ENCODE assay signal across 11 cellular contexts in genomic region chr1:202133016-202133415, GRCh38. TPM values are rescaled to one million over a fixed set of nuclear protein-coding genes. Genes with fewer than 3 reads are reported as not detected.
A peak's percentile ranks its signal among the peaks of the same experiment; 100 is the strongest.
DNase-seq lines count a peak whose midpoint lies in the region; ATAC-seq and TF ChIP-seq lines count a peak whose summit lies in the region.
"Had no signal": no experiment of that assay in that cellular context is flagged by ENCODE, and none has a peak within 500 bp of the region (broad histone marks: within the 10 kb centered on the region; RNA-seq: fewer than 3 reads in every experiment).

No MANE protein-coding gene starts in this region.

- no peak overlapping the region for H4K5ac ChIP-seq in H9 (ENCODE audit: insufficient read length, low read depth, low read length)

- no peak overlapping the region for H4K8ac ChIP-seq in H9 (replicated peaks; ENCODE audit: insufficient read length, low read depth, low read length)

- no peak for ATAC-seq in left lobe of liver

- H3K27me3 Mint-ChIP-seq in H9 (ENCODE audit: low read depth) (no peaks in the 10 kb centered on the region), endodermal cell (ENCODE audit: insufficient read depth) (no peaks in the 10 kb centered on the region)

- DNase-seq in H9 (no peak), caudate nucleus (lab: John Stamatoyannopoulos, UW) (peak in 58 of 61 donors; percentile 42 to 90 (median 80)), inferior parietal cortex (ENCODE audit: extremely low spot score) (peak; percentile 73), left lobe of liver (ENCODE audit: low spot score) (no peak), NOMO-1 treated with dmso at 0.1 percent for 144 hours (lab: John Stamatoyannopoulos, UW; ENCODE audit: unreplicated experiment) (no peak), endodermal cell (no peak), NCI-H748 (lab: John Stamatoyannopoulos, UW; ENCODE audit: unreplicated experiment) (no peak)
- DNase-seq: NCI-H1048, T1000 had no signal

- no peak overlapping the region for H2AFZ ChIP-seq in H9 (ENCODE audit: low read length)

- H3K18ac ChIP-seq in H9 (ENCODE audit: insufficient read length, low read depth, low read length) = no peak overlapping the region

- H2BK15ac ChIP-seq in H9 (ENCODE audit: low read depth, low read length) = no peak overlapping the region

- H3K79me2 ChIP-seq in H9 (ENCODE audit: insufficient read depth, low read length) = no peaks in the 10 kb centered on the region

- H3K36me3 ChIP-seq in skeletal muscle tissue (ENCODE audit: control insufficient read depth in 3 of 3, insufficient read depth in 3 of 3, low read length in 3 of 3) (peaks cover 26 to 32% (median 29%) of the 10 kb centered on the region in 3 donors), endodermal cell (ENCODE audit: control insufficient read depth, insufficient read depth, low read length) (peaks cover 50% of the 10 kb centered on the region)

- no peaks in the 10 kb centered on the region for H3K23me2 ChIP-seq in H9 (ENCODE audit: insufficient read length, low read depth, low read length, poor library complexity, severe bottlenecking)

- H3K27me3 ChIP-seq in H9 (ENCODE audit: insufficient read depth, low read length) (no peaks in the 10 kb centered on the region), skeletal muscle tissue (ENCODE audit: control insufficient read depth in 3 of 3, insufficient read depth in 3 of 3, low read length in 3 of 3) (peaks cover 0 to 10% (median 0%) of the 10 kb centered on the region in 3 donors), endodermal cell (ENCODE audit: control insufficient read depth, insufficient read depth, low read length, poor library complexity, severe bottlenecking) (no peaks in the 10 kb centered on the region)

- no peak overlapping the region for H2BK20ac ChIP-seq in H9 (ENCODE audit: low read depth, low read length, poor library complexity, severe bottlenecking)

- no peaks in the 10 kb centered on the region for H3K9me3 ChIP-seq in H9 (ENCODE audit: control insufficient read depth, low read depth, low read length)
- H3K9me3 ChIP-seq in skeletal muscle tissue (ENCODE audit: control insufficient read depth in 3 of 3, low read length in 3 of 3) = no peaks in the 10 kb centered on the region
- no peaks in the 10 kb centered on the region for H3K9me3 ChIP-seq in endodermal cell (ENCODE audit: control insufficient read depth, low read length)

- peaks cover 7 to 36% (median 31%) of the 10 kb centered on the region in 3 experiments; a peak in 6 of 7 replicates for H3K36me3 Mint-ChIP-seq in H9 (ENCODE audit: insufficient read depth in 1 of 3, low read depth in 3 of 3)
- peaks cover 31% of the 10 kb centered on the region for H3K36me3 Mint-ChIP-seq in endodermal cell (ENCODE audit: low read depth)

- H3K9me3 Mint-ChIP-seq in H9 = no peaks in the 10 kb centered on the region
- no peaks in the 10 kb centered on the region for H3K9me3 Mint-ChIP-seq in endodermal cell

- H2BK120ac ChIP-seq in H9 (ENCODE audit: low read depth, low read length, poor library complexity, severe bottlenecking) = no peak overlapping the region

- no peak overlapping the region for H3K4ac ChIP-seq in H9 (ENCODE audit: low read depth, low read length)

- H3K27ac ChIP-seq in H9 (ENCODE audit: insufficient read length, low read depth, low read length) (no peak overlapping the region), caudate nucleus (ENCODE audit: low read depth, low read length) (peak overlapping the region; percentile 99), skeletal muscle tissue (ENCODE audit: low read depth, low read length) (peak overlapping the region; percentile 80), endodermal cell (ENCODE audit: low read depth, low read length) (no peak overlapping the region)

- no peaks in the 10 kb centered on the region for H3K79me1 ChIP-seq in H9 (ENCODE audit: insufficient read depth, low read depth, low read length, poor library complexity, severe bottlenecking)

- no peaks in the 10 kb centered on the region for H4K20me1 ChIP-seq in H9 (ENCODE audit: control insufficient read depth, insufficient read depth, insufficient read length)

- no peak overlapping the region for H2BK12ac ChIP-seq in H9 (ENCODE audit: insufficient read length, low read depth, low read length)

- no peak overlapping the region for H3K56ac ChIP-seq in H9 (ENCODE audit: insufficient read length, low read depth, low read length)

- no peak overlapping the region for H3K14ac ChIP-seq in H9 (ENCODE audit: insufficient read depth, low read length)

- H3K4me3 ChIP-seq in skeletal muscle tissue (ENCODE audit: low read length in 3 of 3) (peak overlapping the region in 2 of 3 donors; percentile 13 to 56), endodermal cell (ENCODE audit: low read length) (no peak overlapping the region)

- H4K91ac ChIP-seq in H9 (ENCODE audit: insufficient read length, low read depth, low read length) = no peak overlapping the region

- TF ChIP-seq CTCF in H9 (conservative IDR thresholded peaks at IDR 0.05) (no peak), endodermal cell (conservative IDR thresholded peaks at IDR 0.05) (no peak)

- H3K4me2 ChIP-seq in H9 (ENCODE audit: insufficient read depth, insufficient read length, low read length) = no peak overlapping the region

- peaks cover 7 to 15% of the 10 kb centered on the region in 2 experiments for H3K4me1 Mint-ChIP-seq in H9
- no peaks in the 10 kb centered on the region for H3K4me1 Mint-ChIP-seq in endodermal cell

- no peak overlapping the region for H3K4me3 Mint-ChIP-seq in H9
- H3K4me3 Mint-ChIP-seq in endodermal cell = no peak overlapping the region

- no peak overlapping the region for H2BK5ac ChIP-seq in H9 (ENCODE audit: insufficient read length, low read length)

- peak overlapping the region in 2 of 3 experiments; percentile 60 to 78; a peak in 3 of 7 replicates for H3K27ac Mint-ChIP-seq in H9
- H3K27ac Mint-ChIP-seq in endodermal cell = no peak overlapping the region

- no peak overlapping the region for H3K23ac ChIP-seq in H9 (ENCODE audit: insufficient read length, low read depth, low read length)

- no peaks in the 10 kb centered on the region for H3K4me1 ChIP-seq in H9 (ENCODE audit: insufficient read depth, low read length)
- peaks cover 15 to 37% (median 26%) of the 10 kb centered on the region in 3 donors for H3K4me1 ChIP-seq in skeletal muscle tissue (ENCODE audit: control insufficient read depth in 3 of 3, insufficient read depth in 3 of 3, low read length in 3 of 3)
- H3K4me1 ChIP-seq in endodermal cell (ENCODE audit: control insufficient read depth, insufficient read depth, low read length) = no peaks in the 10 kb centered on the region

- no CpG with 5 or more reads among the region's 14 CpGs for WGBS in H9 (ENCODE audit: extremely low coverage, insufficient read length, low lambda C conversion rate)
- WGBS in endodermal cell (ENCODE audit: insufficient coverage in 1 of 2, insufficient read length in 1 of 2), 2 experiments = 95 to 97% methylated on average over 5 to 13 of the region's 14 CpGs

- no peak overlapping the region for H2AK5ac ChIP-seq in H9 (ENCODE audit: insufficient read length, low read length)

- no peak overlapping the region for H3K9ac ChIP-seq in H9 (ENCODE audit: extremely low read depth, insufficient read length, low read length)
- peak overlapping the region; percentile 65 to 74 (median 70) for H3K9ac ChIP-seq in skeletal muscle tissue (ENCODE audit: low read depth in 1 of 3, low read length in 3 of 3)
- no peak overlapping the region for H3K9ac ChIP-seq in endodermal cell (ENCODE audit: extremely low read depth, low read length, poor library complexity, severe bottlenecking)

- H3T11ph ChIP-seq in H9 (ENCODE audit: low read length) = no peak overlapping the region

RNA-seq across cellular contexts. Expression of gene GPR37L1, which starts 10.3 kb away (rescaled TPM):
- total RNA-seq in H9 (2021) (0.11 TPM in 2 replicates), skeletal muscle tissue (under 0.01 TPM), left lobe of liver (not detected), endodermal cell (under 1 TPM in 1 of 2 donors, not detected in 1; 0.04 TPM)
- polyA plus RNA-seq in endodermal cell (2013, experiment 1 of 2) = 0.07 TPM
- 0.12 TPM for polyA plus RNA-seq in endodermal cell (2013, experiment 2 of 2)
- polyA plus RNA-seq: BJ had no signal

RNA-seq across cellular contexts. Expression of gene ARL8A, which starts 11.5 kb away (rescaled TPM):
- 58.6 and 67.2 TPM in 2 replicates for total RNA-seq in H9 (2021)
- total RNA-seq in skeletal muscle tissue = 12.5 TPM
- total RNA-seq in left lobe of liver = 34.6 TPM
- total RNA-seq in endodermal cell = 10 to 100 TPM; 72.8 to 82.0 TPM
- 52.4 TPM for polyA plus RNA-seq in endodermal cell (2013, experiment 1 of 2)
- 54.7 TPM for polyA plus RNA-seq in endodermal cell (2013, experiment 2 of 2)

RNA-seq across cellular contexts. Expression of gene PTPN7, which starts 27.4 kb away (rescaled TPM):
- 0.22 and 0.72 TPM in 2 replicates for total RNA-seq in H9 (2021)
- total RNA-seq in skeletal muscle tissue = 0.52 TPM
- total RNA-seq in left lobe of liver = 0.86 TPM
- not detected for total RNA-seq in endodermal cell
- not detected for polyA plus RNA-seq in endodermal cell (2013, experiment 1 of 2)
- polyA plus RNA-seq in endodermal cell (2013, experiment 2 of 2) = not detected
- polyA plus RNA-seq: BJ had no signal

Comparison
In these comparisons a context has a peak if more than half of its experiments do, and no peak if none do; other contexts are left out.
1. DNase-seq: peak in caudate nucleus (58 of 61) and inferior parietal cortex (single experiment); none in H9 (single experiment), left lobe of liver (single experiment), NOMO-1 treated with dmso at 0.1 percent for 144 hours (single experiment), endodermal cell (single experiment) and NCI-H748 (single experiment).
2. H3K27ac ChIP-seq: peak in caudate nucleus (single experiment) and skeletal muscle tissue (single experiment); none in H9 (single experiment) and endodermal cell (single experiment).
3. H3K9ac ChIP-seq: peak in skeletal muscle tissue (3 of 3); none in H9 (single experiment) and endodermal cell (single experiment).